18 cellular contexts compared by ENCODE assay signal in the genomic region with DNA sequence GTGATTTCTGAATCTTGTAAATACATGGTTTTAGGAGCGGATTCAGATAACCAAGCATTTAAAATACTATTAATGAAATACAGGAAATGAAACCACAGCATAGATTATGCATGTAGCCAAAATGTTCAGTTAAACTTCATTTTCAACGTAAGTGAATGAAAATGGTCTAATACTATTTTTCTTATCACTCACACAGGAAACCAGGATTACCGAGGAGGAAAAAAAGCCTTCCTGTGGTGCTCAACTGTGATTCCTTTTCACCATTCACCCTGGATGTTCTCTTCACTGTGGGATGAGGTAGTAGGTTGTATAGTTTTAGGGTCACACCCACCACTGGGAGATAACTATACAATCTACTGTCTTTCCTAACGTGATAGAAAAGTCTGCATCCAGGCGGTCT.
DNase-seq lines count a peak whose midpoint lies in the region; ATAC-seq and TF ChIP-seq lines count a peak whose summit lies in the region.
"Had no signal": no experiment of that assay in that cellular context is flagged by ENCODE, and none has a peak within 500 bp of the region (broad histone marks: within the 10 kb centered on the region; RNA-seq: fewer than 3 reads in every experiment).

No MANE protein-coding gene starts in this region.

- H2AFZ ChIP-seq in neuronal stem cell (ENCODE audit: low read length): no peak overlapping the region
- H2AFZ ChIP-seq: GM23338 had no signal

- DNase-seq in HFFc6 (no peak), brain microvascular endothelial cell (peak; percentile 20), naive B cell (peak; percentile 25), HT-29 (ENCODE audit: low spot score) (no peak), neuronal stem cell (ENCODE audit: low spot score) (no peak), NCI-H510A treated with DMSO at 0.1 percent for 48 hours (lab: John Stamatoyannopoulos, UW) (no peak), COR-L47 (lab: John Stamatoyannopoulos, UW) (no peak)
- DNase-seq: activated naive CD4-positive, alpha-beta T cell; esophagus squamous epithelium; GDM1; NCI-H2081 treated with DMSO at 0.1 percent for 48 hours; SK-N-SH; stimulated activated CD4-positive, alpha-beta T cell treated with anti-CD3 and anti-CD28 coated beads, Interleukin-2, amount 100 ng/mL, for 48 hours; stomach had no signal

- no peak overlapping the region for H2BK120ac ChIP-seq in neuronal stem cell (ENCODE audit: low read depth, low read length)

- H3K36me3 ChIP-seq in BLaER1 (peaks cover 85% of the 10 kb centered on the region), brain microvascular endothelial cell (replicated peaks) (peaks cover 42% of the 10 kb centered on the region), neuronal stem cell (replicated peaks in 1 of 2; ENCODE audit: control insufficient read depth in 2 of 2, insufficient read depth in 2 of 2, low read length in 2 of 2) (peaks cover 6 to 97% of the 10 kb centered on the region in 2 donors)
- H3K36me3 ChIP-seq: prostate gland had no signal

- no peak overlapping the region for H2AK5ac ChIP-seq in neuronal stem cell (ENCODE audit: low read depth, low read length)

- H3K27me3 Mint-ChIP-seq in HFFc6 (ENCODE audit: insufficient read depth) (no peaks in the 10 kb centered on the region; the same call in none of the 2 replicates), naive B cell (no peaks in the 10 kb centered on the region)

- H3K4me2 ChIP-seq in BLaER1 (peak overlapping the region; percentile 63), neuronal stem cell (ENCODE audit: insufficient read depth, low read length, poor library complexity, severe bottlenecking) (no peak overlapping the region)
- H3K4me2 ChIP-seq: GM23338, SK-N-SH had no signal

- H3K9me3 ChIP-seq in BLaER1: no peaks in the 10 kb centered on the region
- H3K9me3 ChIP-seq in neuronal stem cell (replicated peaks in 1 of 2; ENCODE audit: control insufficient read depth in 2 of 2, insufficient read depth in 1 of 2, low read depth in 1 of 2, low read length in 2 of 2): peaks cover 0 to 29% of the 10 kb centered on the region in 2 donors
- H3K9me3 ChIP-seq: esophagus squamous epithelium, prostate gland, SK-N-SH, stomach had no signal

- H3K4ac ChIP-seq in neuronal stem cell (ENCODE audit: low read length): no peak overlapping the region

- no peak for TF ChIP-seq CTCF in HFFc6 (IDR thresholded peaks at IDR 0.05)
- TF ChIP-seq CTCF in brain microvascular endothelial cell (IDR thresholded peaks at IDR 0.05; ENCODE audit: low read depth, low read length, missing control alignments): no peak

- no peak overlapping the region for H3K14ac ChIP-seq in neuronal stem cell (ENCODE audit: low read length)

- H3K79me1 ChIP-seq in neuronal stem cell (ENCODE audit: low read depth, low read length): peaks cover 6% of the 10 kb centered on the region

- H3K27ac Mint-ChIP-seq in HFFc6 (peak overlapping the region; percentile 67; the same call in 1 of the 2 replicates), naive B cell (peak overlapping the region; percentile 29 to 85 (median 55))
- H3K27ac Mint-ChIP-seq: GM23338 had no signal

- H3K4me1 Mint-ChIP-seq in HFFc6 (ENCODE audit: low read depth): peaks cover 80% of the 10 kb centered on the region
- peaks cover 48 to 68% (median 56%) of the 10 kb centered on the region in 3 donors for H3K4me1 Mint-ChIP-seq in naive B cell

- no peak overlapping the region for H2BK5ac ChIP-seq in neuronal stem cell (ENCODE audit: low read length)

- H4K20me1 ChIP-seq in BLaER1: peaks cover 100% of the 10 kb centered on the region

- no peak overlapping the region for H3K4me3 Mint-ChIP-seq in HFFc6
- H3K4me3 Mint-ChIP-seq in naive B cell: peak overlapping the region; percentile 40 to 86 (median 72)
- H3K4me3 Mint-ChIP-seq: GM23338 had no signal

- no peaks in the 10 kb centered on the region for H3K27me3 ChIP-seq in BLaER1
- no peaks in the 10 kb centered on the region for H3K27me3 ChIP-seq in brain microvascular endothelial cell (replicated peaks)
- no peaks in the 10 kb centered on the region for H3K27me3 ChIP-seq in neuronal stem cell (ENCODE audit: control insufficient read depth in 3 of 3, insufficient read depth in 3 of 3, low read depth in 1 of 3, low read length in 3 of 3)
- H3K27me3 ChIP-seq: esophagus squamous epithelium, stomach had no signal

- H4K91ac ChIP-seq in neuronal stem cell (ENCODE audit: low read depth, low read length, poor library complexity): no peak overlapping the region

- no peak overlapping the region for H2BK12ac ChIP-seq in neuronal stem cell (ENCODE audit: low read length)

- no peak overlapping the region for H4K8ac ChIP-seq in neuronal stem cell (ENCODE audit: low read depth, low read length)

- H3K9me3 Mint-ChIP-seq in HFFc6 (no peaks in the 10 kb centered on the region), naive B cell (no peaks in the 10 kb centered on the region)
- H3K9me3 Mint-ChIP-seq: GM23338 had no signal

- H3K36me3 Mint-ChIP-seq in HFFc6 (ENCODE audit: low read depth): peaks cover 60% of the 10 kb centered on the region
- peaks cover 0 to 11% of the 10 kb centered on the region in 2 donors for H3K36me3 Mint-ChIP-seq in naive B cell

- no peak overlapping the region; the same call in 1 of the 2 replicates for H3K9ac ChIP-seq in BLaER1
- H3K9ac ChIP-seq in neuronal stem cell (ENCODE audit: low read depth, low read length, poor library complexity): no peak overlapping the region
- H3K9ac ChIP-seq: SK-N-SH had no signal

- ATAC-seq in naive B cell (ENCODE audit: low read depth in 2 of 2): peak; percentile 74 to 79
- ATAC-seq: GM23338 had no signal

- no CpG with 5 or more reads among the region's 5 CpGs for WGBS in neuronal stem cell (ENCODE audit: extremely low coverage in 2 of 2, insufficient read length in 2 of 2, insufficient replicate concordance in 1 of 2), 2 donors

- in situ Hi-C loops in brain microvascular endothelial cell (cut with HindIII; ENCODE audit: low pct_ligation_motif_present, low sequenced_read_pairs): loop anchor here (25.0 kb wide), 2 partner anchors 88 to 488 kb away; a partner anchor contains a TSS

- H3K27ac ChIP-seq in BLaER1 (0 out of 2 replicates have a peak overlapping the region, but pooled peaks have one; percentile 19), brain microvascular endothelial cell (no peak overlapping the region), neuronal stem cell (replicated peaks; ENCODE audit: low read length) (no peak overlapping the region)
- H3K27ac ChIP-seq: C4-2B, esophagus squamous epithelium, prostate gland had no signal

- no peak overlapping the region for H3K18ac ChIP-seq in neuronal stem cell (ENCODE audit: low read length)

- peaks cover 77% of the 10 kb centered on the region for H3K4me1 ChIP-seq in BLaER1
- no peaks in the 10 kb centered on the region for H3K4me1 ChIP-seq in neuronal stem cell (ENCODE audit: control insufficient read depth in 2 of 2, insufficient read depth in 1 of 2, low read depth in 1 of 2, low read length in 2 of 2)

- no peak overlapping the region for H2BK15ac ChIP-seq in neuronal stem cell (ENCODE audit: low read length)

- H3K4me3 ChIP-seq in BLaER1 (peak overlapping the region; percentile 34; the same call in 1 of the 2 replicates), brain microvascular endothelial cell (ENCODE audit: low read depth, low read length) (no peak overlapping the region), neuronal stem cell (ENCODE audit: low read length in 2 of 2) (no peak overlapping the region)
- H3K4me3 ChIP-seq: esophagus squamous epithelium, GM23338, prostate gland, stomach had no signal

- H3K23ac ChIP-seq in neuronal stem cell (ENCODE audit: low read depth, low read length, poor library complexity): no peak overlapping the region

Comparison
In these comparisons a context has a peak if more than half of its experiments do, and no peak if none do; other contexts are left out.
1. DNase-seq: peak in brain microvascular endothelial cell (single experiment) and naive B cell (single experiment); none in HFFc6 (single experiment), HT-29 (single experiment), neuronal stem cell (single experiment), NCI-H510A treated with DMSO at 0.1 percent for 48 hours (single experiment) and COR-L47 (single experiment).